In genomic region chr6:54813901-54814300, GRCh38 we compare ENCODE assay signal across 1 cellular context.
TF ChIP-seq lines count a peak whose summit lies in the region.

No MANE protein-coding gene starts in this region.

TF ChIP-seq in SK-N-SH, 30 proteins besides CTCF, POLR2A, EP300 and RAD21 (continued from another document):
- TF ChIP-seq FOXJ3 (CRISPR knock-in tag; IDR thresholded peaks at IDR 0.05): no peak
- TF ChIP-seq POLR2AphosphoS5 (IDR thresholded peaks at IDR 0.05; ENCODE audit: low read depth, low read length): no peak
- no peak for TF ChIP-seq SMC3 (IDR thresholded peaks at IDR 0.05; ENCODE audit: low read depth, low read length)
